Comparison of ENCODE assay signal across 8 cellular contexts in genomic region chr3:33115024-33115768, GRCh38. TPM values are rescaled to one million over a fixed set of nuclear protein-coding genes. Genes with fewer than 3 reads are reported as not detected.
DNase-seq lines count a peak whose midpoint lies in the region; ATAC-seq and TF ChIP-seq lines count a peak whose summit lies in the region.

No MANE protein-coding gene starts in this region.

- H3K27ac ChIP-seq in mesenchymal stem cell (ENCODE audit: low read length, poor library complexity, severe bottlenecking) (peak overlapping the region; percentile 83), thoracic aorta (peak overlapping the region; percentile 97 to 98)

- peak overlapping the region; percentile 70 for H3K27ac Mint-ChIP-seq in activated naive CD4-positive, alpha-beta T cell treated with anti-CD3 and anti-CD28 coated beads, Interleukin-2, amount 50 U/mL, for 24 hours

- no peak overlapping the region for H2BK5ac ChIP-seq in mesenchymal stem cell (ENCODE audit: low read depth, low read length, poor library complexity, severe bottlenecking)

- no peak overlapping the region for H3K9ac ChIP-seq in endocrine pancreas (ENCODE audit: control insufficient read depth, insufficient read depth, low read length)
- H3K9ac ChIP-seq in mesenchymal stem cell (ENCODE audit: low read length) = peak overlapping the region; percentile 97

- no peaks in the 10 kb centered on the region for H3K9me3 ChIP-seq in endocrine pancreas (ENCODE audit: control insufficient read depth, low read length)
- H3K9me3 ChIP-seq in mesenchymal stem cell (ENCODE audit: control insufficient read depth, low read length) = no peaks in the 10 kb centered on the region
- H3K9me3 ChIP-seq in thoracic aorta = no peaks in the 10 kb centered on the region

- H3K79me1 ChIP-seq in mesenchymal stem cell (replicated peaks; ENCODE audit: low read length, poor library complexity, severe bottlenecking) = peaks cover 12% of the 10 kb centered on the region

- in situ Hi-C loops in SK-MEL-5 (cut with HindIII; ENCODE audit: low pct_unique_long_range_greater_than_20kb, low sequenced_read_pairs) = no loop called here

- no peak overlapping the region for H2BK120ac ChIP-seq in mesenchymal stem cell (ENCODE audit: low read depth, low read length)

- H3K14ac ChIP-seq in mesenchymal stem cell (ENCODE audit: low read length in 2 of 2) = no peak overlapping the region

- H3K4me2 ChIP-seq in mesenchymal stem cell (ENCODE audit: low read length, poor library complexity, severe bottlenecking) = peak overlapping the region; percentile 48

- no peak for DNase-seq in activated naive CD4-positive, alpha-beta T cell treated with anti-CD3 and anti-CD28 coated beads, Interleukin-2, amount 50 U/mL, for 16 hours
- DNase-seq in SK-MEL-5 (ENCODE audit: low read depth, low spot score) (peak; percentile 79), mesenchymal stem cell (peak; percentile 90), thoracic aorta (ENCODE audit: low spot score) (peak; percentile 77)

- H3K4me3 ChIP-seq in endocrine pancreas (ENCODE audit: control insufficient read depth, insufficient read depth, low read length) = peak overlapping the region; percentile 69
- peak overlapping the region; percentile 8 to 88 for H3K4me3 ChIP-seq in mesenchymal stem cell (ENCODE audit: insufficient read depth in 1 of 2, low read depth in 1 of 2, low read length in 2 of 2)
- peak overlapping the region; percentile 91 for H3K4me3 ChIP-seq in thoracic aorta

- peak overlapping the region in 1 of 2 experiments; percentile 91 for H3K18ac ChIP-seq in mesenchymal stem cell (ENCODE audit: low read depth in 1 of 2, low read length in 2 of 2)

- H4K91ac ChIP-seq in mesenchymal stem cell (ENCODE audit: low read length) = peak overlapping the region; percentile 61

- H3K4me1 ChIP-seq in endocrine pancreas (ENCODE audit: control insufficient read depth, insufficient read depth, low read length) (no peaks in the 10 kb centered on the region), mesenchymal stem cell (ENCODE audit: control insufficient read depth, insufficient read depth, low read depth, low read length) (peaks cover 10% of the 10 kb centered on the region), thoracic aorta (ENCODE audit: control insufficient read depth in 1 of 2, low read depth in 2 of 2) (peaks cover 23 to 49% of the 10 kb centered on the region in 2 donors)

- H2AFZ ChIP-seq in mesenchymal stem cell (ENCODE audit: low read depth, low read length) = no peak overlapping the region

- no peak overlapping the region for H2BK15ac ChIP-seq in mesenchymal stem cell (ENCODE audit: low read depth, poor library complexity, severe bottlenecking)

- peak overlapping the region; percentile 27 to 81 for H3K4ac ChIP-seq in mesenchymal stem cell (ENCODE audit: low read depth in 1 of 2, low read length in 2 of 2)

- no peaks in the 10 kb centered on the region for H3K36me3 Mint-ChIP-seq in activated naive CD4-positive, alpha-beta T cell treated with anti-CD3 and anti-CD28 coated beads, Interleukin-2, amount 50 U/mL, for 24 hours

- peak overlapping the region; percentile 91 for H3K4me3 Mint-ChIP-seq in activated naive CD4-positive, alpha-beta T cell treated with anti-CD3 and anti-CD28 coated beads, Interleukin-2, amount 50 U/mL, for 24 hours

- no peak overlapping the region for H2AK5ac ChIP-seq in mesenchymal stem cell (ENCODE audit: low read length, severe bottlenecking)

- H4K8ac ChIP-seq in mesenchymal stem cell (ENCODE audit: low read length) = peak overlapping the region; percentile 81

- ATAC-seq in thoracic aorta (ENCODE audit: insufficient number of reproducible peaks, low FRiP score, low read depth) (peak; percentile 51), HG03095 (IDR thresholded peaks at IDR 0.05; ENCODE audit: unreplicated experiment) (no peak), GM21515 (IDR thresholded peaks at IDR 0.05; ENCODE audit: unreplicated experiment) (no peak)

- H3K23ac ChIP-seq in mesenchymal stem cell (ENCODE audit: low read length in 2 of 2) = no peak overlapping the region

- no peak for TF ChIP-seq CTCF in thoracic aorta (IDR thresholded peaks at IDR 0.05)

- H3K27me3 ChIP-seq in endocrine pancreas (ENCODE audit: control insufficient read depth, insufficient read depth, low read length) (no peaks in the 10 kb centered on the region), mesenchymal stem cell (ENCODE audit: control insufficient read depth in 1 of 2, insufficient read depth in 1 of 2, low read length in 2 of 2) (no peaks in the 10 kb centered on the region), thoracic aorta (replicated peaks; ENCODE audit: insufficient read depth) (no peaks in the 10 kb centered on the region)

- WGBS in mesenchymal stem cell = 51% methylated on average over 13 of the region's 13 CpGs

- no peak overlapping the region for H2BK12ac ChIP-seq in mesenchymal stem cell (ENCODE audit: low read length in 2 of 2)

- no peaks in the 10 kb centered on the region for H3K9me3 Mint-ChIP-seq in activated naive CD4-positive, alpha-beta T cell treated with anti-CD3 and anti-CD28 coated beads, Interleukin-2, amount 50 U/mL, for 24 hours

- H3K36me3 ChIP-seq in endocrine pancreas (ENCODE audit: control insufficient read depth, insufficient read depth, low read length) (no peaks in the 10 kb centered on the region), mesenchymal stem cell (ENCODE audit: control insufficient read depth in 1 of 2, insufficient read depth in 2 of 2, low read depth in 1 of 2, low read length in 2 of 2) (peaks cover 0 to 21% of the 10 kb centered on the region in 2 experiments), thoracic aorta (no peaks in the 10 kb centered on the region)

- peaks cover 33% of the 10 kb centered on the region for H3K4me1 Mint-ChIP-seq in activated naive CD4-positive, alpha-beta T cell treated with anti-CD3 and anti-CD28 coated beads, Interleukin-2, amount 50 U/mL, for 24 hours

- H3K27me3 Mint-ChIP-seq in activated naive CD4-positive, alpha-beta T cell treated with anti-CD3 and anti-CD28 coated beads, Interleukin-2, amount 50 U/mL, for 24 hours = no peaks in the 10 kb centered on the region

RNA-seq across cellular contexts. Expression of gene CRTAP, which starts 1.4 kb away (rescaled TPM):
- total RNA-seq in SK-MEL-5 (2014; rRNA removed; shearing (Covaris generic)) = 430 and 464 TPM in 2 replicates
- polyA plus RNA-seq in SK-MEL-5 (2015; cell fraction: cytosol; rRNA removed) = 677 and 894 TPM in 2 replicates
- polyA plus RNA-seq in SK-MEL-5 (2015; cell fraction: nucleus; rRNA removed) = 80.7 and 93.7 TPM in 2 replicates
- polyA plus RNA-seq in mesenchymal stem cell (2013, experiment 1 of 2) = 354 TPM
- polyA plus RNA-seq in mesenchymal stem cell (2013, experiment 2 of 2) = 351 TPM
- 100 to 1,000 TPM; 419 to 454 TPM for total RNA-seq in thoracic aorta

RNA-seq across cellular contexts. Expression of gene GLB1, which starts 18.2 kb away (rescaled TPM):
- total RNA-seq in SK-MEL-5 (2014; rRNA removed; shearing (Covaris generic)) = 56.0 and 66.1 TPM in 2 replicates
- polyA plus RNA-seq in SK-MEL-5 (2015; cell fraction: cytosol; rRNA removed) = 100 and 117 TPM in 2 replicates
- 30.8 and 35.0 TPM in 2 replicates for polyA plus RNA-seq in SK-MEL-5 (2015; cell fraction: nucleus; rRNA removed)
- 106 TPM for polyA plus RNA-seq in mesenchymal stem cell (2013, experiment 1 of 2)
- polyA plus RNA-seq in mesenchymal stem cell (2013, experiment 2 of 2) = 106 TPM
- 100 to 1,000 TPM in 1 of 2 donors, 10 to 100 TPM in 1; 64.1 to 104 TPM for total RNA-seq in thoracic aorta

RNA-seq across cellular contexts. Expression of gene TMPPE, which starts 18.2 kb away (rescaled TPM):
- total RNA-seq in SK-MEL-5 (2014; rRNA removed; shearing (Covaris generic)) = 1.6 and 2.0 TPM in 2 replicates
- 4.3 and 5.2 TPM in 2 replicates for polyA plus RNA-seq in SK-MEL-5 (2015; cell fraction: cytosol; rRNA removed)
- 2.8 and 3.2 TPM in 2 replicates for polyA plus RNA-seq in SK-MEL-5 (2015; cell fraction: nucleus; rRNA removed)
- 2.1 TPM for polyA plus RNA-seq in mesenchymal stem cell (2013, experiment 1 of 2)
- polyA plus RNA-seq in mesenchymal stem cell (2013, experiment 2 of 2) = 1.8 TPM
- total RNA-seq in thoracic aorta = 10 to 100 TPM in 1 of 2 donors, 1 to 10 TPM in 1; 6.5 to 12.1 TPM
